Comparison of ENCODE assay signal across 1 cellular context in genomic region chr6:11537229-11538048, GRCh38.
A peak's percentile ranks its signal among the peaks of the same experiment; 100 is the strongest.
TF ChIP-seq lines count a peak whose summit lies in the region.

A gene with protein sequence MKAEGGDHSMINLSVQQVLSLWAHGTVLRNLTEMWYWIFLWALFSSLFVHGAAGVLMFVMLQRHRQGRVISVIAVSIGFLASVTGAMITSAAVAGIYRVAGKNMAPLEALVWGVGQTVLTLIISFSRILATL (plus strand): TSS chr6:11537749. CDS start chr6:11538278, 529 bp downstream.

TF ChIP-seq in SK-N-SH, 30 proteins besides CTCF, POLR2A, EP300 and RAD21 (continued from another document):
- TF ChIP-seq, protein P1, sequence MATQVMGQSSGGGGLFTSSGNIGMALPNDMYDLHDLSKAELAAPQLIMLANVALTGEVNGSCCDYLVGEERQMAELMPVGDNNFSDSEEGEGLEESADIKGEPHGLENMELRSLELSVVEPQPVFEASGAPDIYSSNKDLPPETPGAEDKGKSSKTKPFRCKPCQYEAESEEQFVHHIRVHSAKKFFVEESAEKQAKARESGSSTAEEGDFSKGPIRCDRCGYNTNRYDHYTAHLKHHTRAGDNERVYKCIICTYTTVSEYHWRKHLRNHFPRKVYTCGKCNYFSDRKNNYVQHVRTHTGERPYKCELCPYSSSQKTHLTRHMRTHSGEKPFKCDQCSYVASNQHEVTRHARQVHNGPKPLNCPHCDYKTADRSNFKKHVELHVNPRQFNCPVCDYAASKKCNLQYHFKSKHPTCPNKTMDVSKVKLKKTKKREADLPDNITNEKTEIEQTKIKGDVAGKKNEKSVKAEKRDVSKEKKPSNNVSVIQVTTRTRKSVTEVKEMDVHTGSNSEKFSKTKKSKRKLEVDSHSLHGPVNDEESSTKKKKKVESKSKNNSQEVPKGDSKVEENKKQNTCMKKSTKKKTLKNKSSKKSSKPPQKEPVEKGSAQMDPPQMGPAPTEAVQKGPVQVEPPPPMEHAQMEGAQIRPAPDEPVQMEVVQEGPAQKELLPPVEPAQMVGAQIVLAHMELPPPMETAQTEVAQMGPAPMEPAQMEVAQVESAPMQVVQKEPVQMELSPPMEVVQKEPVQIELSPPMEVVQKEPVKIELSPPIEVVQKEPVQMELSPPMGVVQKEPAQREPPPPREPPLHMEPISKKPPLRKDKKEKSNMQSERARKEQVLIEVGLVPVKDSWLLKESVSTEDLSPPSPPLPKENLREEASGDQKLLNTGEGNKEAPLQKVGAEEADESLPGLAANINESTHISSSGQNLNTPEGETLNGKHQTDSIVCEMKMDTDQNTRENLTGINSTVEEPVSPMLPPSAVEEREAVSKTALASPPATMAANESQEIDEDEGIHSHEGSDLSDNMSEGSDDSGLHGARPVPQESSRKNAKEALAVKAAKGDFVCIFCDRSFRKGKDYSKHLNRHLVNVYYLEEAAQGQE (IDR thresholded peaks at IDR 0.05; ENCODE audit: low read depth, low read length), result no peak
- peak; percentile 90 for TF ChIP-seq NRF1 (IDR thresholded peaks at IDR 0.05; ENCODE audit: low read depth, low read length)
- no peak for TF ChIP-seq TEAD4 (IDR thresholded peaks at IDR 0.05; ENCODE audit: borderline replicate concordance, insufficient read depth)
- TF ChIP-seq TAF1 (IDR thresholded peaks at IDR 0.05; ENCODE audit: borderline replicate concordance, low read depth, low read length), result 0 out of 2 replicates have a peak, but pooled peaks have one; percentile 35
- no peak for TF ChIP-seq NFIC (IDR thresholded peaks at IDR 0.05; ENCODE audit: borderline replicate concordance)
- no peak for TF ChIP-seq SMC3 (IDR thresholded peaks at IDR 0.05; ENCODE audit: low read depth, low read length)
- no peak for TF ChIP-seq USF2 (IDR thresholded peaks at IDR 0.05; ENCODE audit: borderline replicate concordance, low read depth, low read length)
- TF ChIP-seq SIN3A (IDR thresholded peaks at IDR 0.05; ENCODE audit: borderline replicate concordance, low read depth, low read length), result no peak
- no peak for TF ChIP-seq GATA2 (CRISPR knock-in tag; IDR thresholded peaks at IDR 0.05)
- TF ChIP-seq ELF1 (IDR thresholded peaks at IDR 0.05), result no peak
- no peak for TF ChIP-seq FOSL2 (IDR thresholded peaks at IDR 0.05; ENCODE audit: borderline replicate concordance, low read depth)
- TF ChIP-seq, protein P2, sequence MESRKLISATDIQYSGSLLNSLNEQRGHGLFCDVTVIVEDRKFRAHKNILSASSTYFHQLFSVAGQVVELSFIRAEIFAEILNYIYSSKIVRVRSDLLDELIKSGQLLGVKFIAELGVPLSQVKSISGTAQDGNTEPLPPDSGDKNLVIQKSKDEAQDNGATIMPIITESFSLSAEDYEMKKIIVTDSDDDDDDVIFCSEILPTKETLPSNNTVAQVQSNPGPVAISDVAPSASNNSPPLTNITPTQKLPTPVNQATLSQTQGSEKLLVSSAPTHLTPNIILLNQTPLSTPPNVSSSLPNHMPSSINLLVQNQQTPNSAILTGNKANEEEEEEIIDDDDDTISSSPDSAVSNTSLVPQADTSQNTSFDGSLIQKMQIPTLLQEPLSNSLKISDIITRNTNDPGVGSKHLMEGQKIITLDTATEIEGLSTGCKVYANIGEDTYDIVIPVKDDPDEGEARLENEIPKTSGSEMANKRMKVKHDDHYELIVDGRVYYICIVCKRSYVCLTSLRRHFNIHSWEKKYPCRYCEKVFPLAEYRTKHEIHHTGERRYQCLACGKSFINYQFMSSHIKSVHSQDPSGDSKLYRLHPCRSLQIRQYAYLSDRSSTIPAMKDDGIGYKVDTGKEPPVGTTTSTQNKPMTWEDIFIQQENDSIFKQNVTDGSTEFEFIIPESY (IDR thresholded peaks at IDR 0.05; ENCODE audit: borderline replicate concordance, low read depth), result no peak
TF ChIP-seq in SK-N-SH: peak in this region for 6.
